In the genomic region with DNA sequence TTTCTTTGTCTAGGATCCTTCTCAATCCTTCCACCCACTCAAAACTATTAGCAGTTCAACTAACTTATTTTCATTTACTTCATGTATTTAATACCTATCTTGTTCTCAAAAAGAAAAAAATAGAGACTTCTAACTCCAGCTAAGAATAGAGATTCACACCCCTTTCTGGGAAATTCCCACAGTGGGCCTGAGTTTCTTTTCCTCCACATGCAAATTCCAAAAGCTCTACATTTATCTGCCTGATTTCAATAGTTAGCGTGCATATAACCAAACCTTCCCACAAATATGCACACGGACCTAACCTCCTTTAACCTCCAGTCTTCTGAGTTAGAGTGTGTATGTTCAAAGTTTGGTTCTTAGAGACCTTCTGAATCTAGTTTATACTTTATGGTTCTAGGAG, we compare ENCODE assay signal across 27 cellular contexts.
"Had no signal": no experiment of that assay in that cellular context is flagged by ENCODE, and none has a peak within 500 bp of the region (broad histone marks: within the 10 kb centered on the region; RNA-seq: fewer than 3 reads in every experiment).

No MANE protein-coding gene starts in this region.

- H3K4me3 ChIP-seq: MG63, PC-9, Peyer's patch, SJCRH30 had no signal

- H3K27me3 ChIP-seq: MG63, Peyer's patch, SJCRH30 had no signal

- H3K36me3 ChIP-seq: MG63, Peyer's patch, SJCRH30 had no signal

- H3K27ac ChIP-seq: PC-9, Peyer's patch, SJCRH30 had no signal

- H3K9me3 ChIP-seq: MG63, Peyer's patch, SJCRH30 had no signal

- H3K4me2 ChIP-seq: PC-9 had no signal

- H3K4me1 Mint-ChIP-seq: T-helper 17 cell had no signal

- H3K27me3 Mint-ChIP-seq: T-helper 17 cell had no signal

- DNase-seq: KBM-7; MG63; NCI-H1092; NCI-H1105 treated with DMSO at 0.1 percent for 48 hours; NCI-H1417 treated with DMSO at 0.1 percent for 48 hours; NCI-H146; NCI-H1694 treated with DMSO at 0.1 percent for 48 hours; NCI-H1930; NCI-H2081; NCI-H2107; NCI-H2171; NCI-H226; NCI-H446; NCI-H510A; NCI-H524 treated with DMSO at 0.1 percent for 48 hours; NCI-H69; NCI-H774; NK-92 treated with Interleukin-12 subunit alpha and Interleukin-12 subunit beta, amount 100 ng/mL, for 24 hours; OCI-M1; PC-9; Peyer's patch; SHP77 treated with DMSO at 0.1 percent for 48 hours; SJCRH30; T-helper 1 cell; T-helper 17 cell had no signal

- H2AFZ ChIP-seq: PC-9 had no signal

- H3K4me3 Mint-ChIP-seq: T-helper 17 cell had no signal

- H3K4me1 ChIP-seq: Peyer's patch, SJCRH30 had no signal

- H3K27ac Mint-ChIP-seq: T-helper 17 cell had no signal

- ATAC-seq: Right ventricle myocardium inferior, SK-N-SH treated with all-trans-retinoic acid at 6 μM for 48 hours, T-helper 17 cell had no signal
